ENCODE assay signal across 10 cellular contexts in the genomic region with DNA sequence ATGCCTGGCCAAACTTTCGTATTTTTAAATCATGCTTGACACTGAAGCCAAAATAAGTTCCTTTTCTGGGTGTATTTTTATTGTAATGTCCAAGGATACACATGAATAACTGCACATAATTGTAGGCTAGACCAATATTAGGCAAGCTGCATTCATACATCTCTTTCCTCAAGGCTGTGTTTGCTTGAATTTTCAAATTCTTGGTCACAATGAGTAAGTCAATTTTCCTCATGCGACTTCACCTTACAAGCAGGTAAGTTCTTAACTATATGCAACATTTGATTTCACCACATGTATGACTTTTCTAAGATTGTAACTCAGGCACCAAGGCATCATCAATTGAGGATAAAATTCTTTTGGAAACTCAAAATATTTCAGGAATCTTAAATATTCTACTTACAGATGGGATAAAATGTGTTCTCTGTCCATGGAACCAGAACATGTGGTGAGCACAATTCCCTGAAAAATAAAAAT.
DNase-seq lines count a peak whose midpoint lies in the region; ATAC-seq and TF ChIP-seq lines count a peak whose summit lies in the region.
"Had no signal": no experiment of that assay in that cellular context is flagged by ENCODE, and none has a peak within 500 bp of the region (broad histone marks: within the 10 kb centered on the region; RNA-seq: fewer than 3 reads in every experiment).

No MANE protein-coding gene starts in this region.

- H3K27me3 Mint-ChIP-seq in activated CD4-positive, alpha-beta T cell treated with anti-CD3 and anti-CD28 coated beads for 36 hours, result no peaks in the 10 kb centered on the region

- H2AFZ ChIP-seq in SU-DHL-6 (ENCODE audit: low read depth, low read length, severe bottlenecking), result no peak overlapping the region

- peaks cover 47% of the 10 kb centered on the region for H3K4me1 Mint-ChIP-seq in activated CD4-positive, alpha-beta T cell treated with anti-CD3 and anti-CD28 coated beads for 36 hours

- H3K4me1 ChIP-seq in esophagus squamous epithelium (peaks cover 11 to 41% (median 17%) of the 10 kb centered on the region in 3 donors), spleen (peaks cover 22 to 49% (median 37%) of the 10 kb centered on the region in 6 donors), psoas muscle (no peaks in the 10 kb centered on the region)

- TF ChIP-seq CTCF in SU-DHL-6 (IDR thresholded peaks at IDR 0.05; ENCODE audit: insufficient read depth, low read length, poor library complexity, severe bottlenecking) (no peak), esophagus squamous epithelium (IDR thresholded peaks at IDR 0.05) (no peak), spleen (IDR thresholded peaks at IDR 0.05 in 8 of 11, conservative IDR thresholded peaks at IDR 0.05 in 3 of 11) (no peak), psoas muscle (IDR thresholded peaks at IDR 0.05) (no peak)

- H4K20me1 ChIP-seq in SU-DHL-6 (ENCODE audit: low read depth, low read length), result no peaks in the 10 kb centered on the region

- intact Hi-C loops in activated CD4-positive, alpha-beta T cell treated with anti-CD3 and anti-CD28 coated beads for 36 hours (cut with DNase I, micrococcal nuclease), result loop anchor here (2.0 to 5.0 kb wide), 6 partner anchors 13 to 211 kb away; no protein-coding TSS in a partner anchor
- intact Hi-C loops in esophagus squamous epithelium (cut with DNase I) (no loop called here), spleen (cut with DNase I; ENCODE audit: low total_unique reads) (no loop called here), psoas muscle (cut with DNase I) (no loop called here)

- ATAC-seq in activated CD4-positive, alpha-beta T cell treated with anti-CD3 and anti-CD28 coated beads for 36 hours, result no peak
- ATAC-seq in psoas muscle, result no peak

- CTCF ChIA-PET in activated CD4-positive, alpha-beta T cell treated with anti-CD3 and anti-CD28 coated beads for 36 hours (lab: Charles Lee), result interaction anchor here (0.6 to 3.4 kb wide), 4 partner anchors 37 to 210 kb away, joined by 3 to 17 read pairs (median 3); no protein-coding TSS in a partner anchor

- H3K79me2 ChIP-seq in SU-DHL-6 (ENCODE audit: insufficient read depth, low read length), result no peaks in the 10 kb centered on the region

- WGBS in esophagus squamous epithelium, 2 donors, result 43 to 58% methylated on average over 2 of the region's 2 CpGs
- WGBS in spleen, 5 donors, result 87 to 92% (median 88%) methylated on average over 2 of the region's 2 CpGs
- WGBS in psoas muscle, 3 donors, result 72 to 81% (median 72%) methylated on average over 2 of the region's 2 CpGs

- TF ChIP-seq POLR2A in esophagus squamous epithelium (IDR thresholded peaks at IDR 0.05), result no peak
- no peak for TF ChIP-seq POLR2A in spleen (IDR thresholded peaks at IDR 0.05)

- H3K27me3 ChIP-seq in SU-DHL-6 (ENCODE audit: low read length) (no peaks in the 10 kb centered on the region), esophagus squamous epithelium (no peaks in the 10 kb centered on the region), spleen (replicated peaks in 1 of 7) (no peaks in the 10 kb centered on the region), psoas muscle (ENCODE audit: insufficient read depth in 3 of 3, low read length in 2 of 3) (no peaks in the 10 kb centered on the region)

- H3K27ac ChIP-seq in SU-DHL-6 (ENCODE audit: low read depth, low read length) (peak overlapping the region; percentile 96), esophagus squamous epithelium (peak overlapping the region in 3 of 4 donors; percentile 31 to 46 (median 40)), spleen (peak overlapping the region; percentile 27 to 83 (median 74)), psoas muscle (no peak overlapping the region)
- H3K27ac ChIP-seq: epithelial cell of prostate had no signal

- peak overlapping the region; percentile 43 for H3K9ac ChIP-seq in SU-DHL-6 (ENCODE audit: low read length)

- H3K9me2 ChIP-seq in SU-DHL-6 (replicated peaks; ENCODE audit: insufficient read depth, low read length), result no peaks in the 10 kb centered on the region

- no peaks in the 10 kb centered on the region for H3K36me3 ChIP-seq in SU-DHL-6 (ENCODE audit: low read length)
- no peaks in the 10 kb centered on the region for H3K36me3 ChIP-seq in esophagus squamous epithelium
- no peaks in the 10 kb centered on the region for H3K36me3 ChIP-seq in spleen
- no peaks in the 10 kb centered on the region for H3K36me3 ChIP-seq in psoas muscle (ENCODE audit: insufficient read depth in 1 of 2, low read depth in 1 of 2)

- no peaks in the 10 kb centered on the region for H3K9me3 ChIP-seq in SU-DHL-6 (ENCODE audit: insufficient read depth, low read length)
- H3K9me3 ChIP-seq in esophagus squamous epithelium, result no peaks in the 10 kb centered on the region
- H3K9me3 ChIP-seq in spleen, result no peaks in the 10 kb centered on the region
- no peaks in the 10 kb centered on the region for H3K9me3 ChIP-seq in psoas muscle

- H3K4me2 ChIP-seq in SU-DHL-6 (ENCODE audit: low read depth, low read length, poor library complexity, severe bottlenecking), result peak overlapping the region; percentile 66

- peaks cover 25% of the 10 kb centered on the region for H3F3A ChIP-seq in SU-DHL-6 (ENCODE audit: insufficient read depth)

- POLR2A ChIA-PET in activated CD4-positive, alpha-beta T cell treated with anti-CD3 and anti-CD28 coated beads for 36 hours (lab: Charles Lee), result no interaction called here

- DNase-seq in activated CD4-positive, alpha-beta T cell treated with anti-CD3 and anti-CD28 coated beads for 36 hours, result no peak
- no peak for DNase-seq in activated CD4-positive, alpha-beta T cell treated with anti-CD3 and anti-CD28 coated beads, Interleukin-2, amount 50 U/mL, for 1 hour
- DNase-seq in esophagus squamous epithelium (lab: John Stamatoyannopoulos, UW), result no peak
- DNase-seq in spleen, result no peak
- DNase-seq in nucleus accumbens (lab: John Stamatoyannopoulos, UW), result no peak
- no peak for DNase-seq in psoas muscle
- no peak for DNase-seq in CD1c-positive myeloid dendritic cell (ENCODE audit: extremely low spot score)
- DNase-seq: NCI-H1436 treated with DMSO at 0.1 percent for 48 hours had no signal

- H3K4me3 ChIP-seq in SU-DHL-6 (ENCODE audit: insufficient read depth, low read length, poor library complexity, severe bottlenecking), result no peak overlapping the region
- no peak overlapping the region for H3K4me3 ChIP-seq in esophagus squamous epithelium
- H3K4me3 ChIP-seq in spleen, result no peak overlapping the region
- H3K4me3 ChIP-seq in psoas muscle, result no peak overlapping the region

- peak overlapping the region; percentile 94 for H3K27ac Mint-ChIP-seq in activated CD4-positive, alpha-beta T cell treated with anti-CD3 and anti-CD28 coated beads for 36 hours

- H3K9me3 Mint-ChIP-seq in activated CD4-positive, alpha-beta T cell treated with anti-CD3 and anti-CD28 coated beads for 36 hours (ENCODE audit: low read depth), result no peaks in the 10 kb centered on the region

- no peaks in the 10 kb centered on the region for H3K36me3 Mint-ChIP-seq in activated CD4-positive, alpha-beta T cell treated with anti-CD3 and anti-CD28 coated beads for 36 hours (ENCODE audit: low read depth)

- peak overlapping the region; percentile 39 for H3K4me3 Mint-ChIP-seq in activated CD4-positive, alpha-beta T cell treated with anti-CD3 and anti-CD28 coated beads for 36 hours

Comparison
In these comparisons a context has a peak if more than half of its experiments do, and no peak if none do; other contexts are left out.
1. intact Hi-C loops: an anchor here in activated CD4-positive, alpha-beta T cell treated with anti-CD3 and anti-CD28 coated beads for 36 hours (2.0 to 5.0 kb wide); none called in esophagus squamous epithelium, spleen and psoas muscle.